In the genomic region with DNA sequence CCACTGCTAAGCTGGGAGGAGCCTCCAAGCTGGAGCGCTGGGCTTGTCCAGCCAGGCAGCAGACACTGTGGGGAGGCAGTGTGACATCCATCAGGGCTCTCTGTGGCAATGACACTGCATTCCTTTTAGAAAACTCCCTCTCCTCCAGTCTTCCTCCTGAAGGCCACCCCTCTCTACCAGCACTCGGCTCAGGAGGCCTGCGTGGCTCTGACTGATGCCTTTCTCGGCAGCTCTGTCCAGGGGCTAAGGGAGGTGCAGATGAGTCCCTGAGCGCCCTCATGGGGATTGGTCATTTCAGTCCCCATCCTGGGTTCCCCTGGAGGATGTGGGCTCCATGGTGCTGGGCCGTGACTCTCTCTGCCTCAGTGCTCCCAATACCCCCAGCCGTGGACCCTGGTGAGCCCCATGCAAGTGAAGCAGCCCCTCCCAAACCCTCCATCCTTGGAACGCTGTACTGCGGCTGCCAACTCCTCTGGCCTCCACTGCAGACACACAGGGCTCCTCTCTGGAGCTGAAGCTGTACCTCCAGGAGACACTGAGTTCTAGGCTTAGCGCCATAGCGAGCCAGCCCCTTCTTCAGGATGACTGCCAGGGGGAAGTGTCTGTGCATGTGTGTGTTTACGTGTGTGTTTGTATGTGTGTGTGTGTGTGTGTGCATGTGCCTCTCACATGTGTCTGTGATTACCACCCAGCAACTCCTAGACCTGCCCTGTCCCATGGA, we compare ENCODE assay signal across 15 cellular contexts.
DNase-seq lines count a peak whose midpoint lies in the region; FAIRE-seq and TF ChIP-seq lines count a peak whose summit lies in the region.
"Had no signal": no experiment of that assay in that cellular context is flagged by ENCODE, and none has a peak within 500 bp of the region (broad histone marks: within the 10 kb centered on the region; RNA-seq: fewer than 3 reads in every experiment).

No MANE protein-coding gene starts in this region.

- H2AK5ac ChIP-seq in H1 (ENCODE audit: low read depth, low read length), result 0 out of 2 replicates have a peak overlapping the region, but pooled peaks have one; percentile 79

- H3K23me2 ChIP-seq in H1 (ENCODE audit: low read depth, low read length), result no peaks in the 10 kb centered on the region; the same call in 1 of the 2 replicates

- H3K4me1 ChIP-seq in HEK293 (ENCODE audit: control insufficient read depth, insufficient read depth, low read length) (no peaks in the 10 kb centered on the region), H1 (replicated peaks in 1 of 4; ENCODE audit: control insufficient read depth in 3 of 4, insufficient read depth in 4 of 4, low read length in 3 of 4) (peaks cover 0 to 8% (median 2%) of the 10 kb centered on the region in 4 experiments; a peak in 2 of 7 replicates), esophagus squamous epithelium (peaks cover 6 to 39% (median 24%) of the 10 kb centered on the region in 3 donors)
- H3K4me1 ChIP-seq: A549 had no signal

- H3K14ac ChIP-seq in H1 (ENCODE audit: insufficient read length), result no peak overlapping the region

- no peak overlapping the region for H3K4ac ChIP-seq in H1 (replicated peaks; ENCODE audit: insufficient read length, low read depth, low read length)

- H3K36me3 ChIP-seq in HEK293 (ENCODE audit: control insufficient read depth in 2 of 2, insufficient read depth in 1 of 2, low read length in 2 of 2) (no peaks in the 10 kb centered on the region), H1 (ENCODE audit: control insufficient read depth in 2 of 4, insufficient read depth in 4 of 4, low read length in 3 of 4) (no peaks in the 10 kb centered on the region), esophagus squamous epithelium (no peaks in the 10 kb centered on the region)

- no peak overlapping the region for H3K27ac Mint-ChIP-seq in progenitor cell of endocrine pancreas

- no peak overlapping the region for H2BK120ac ChIP-seq in H1 (replicated peaks; ENCODE audit: low read depth, low read length)

- H2BK5ac ChIP-seq in H1 (ENCODE audit: low read depth, low read length), result no peak overlapping the region

- no peak overlapping the region for H2AFZ ChIP-seq in H1 (ENCODE audit: low read length)

- H2BK20ac ChIP-seq in H1 (ENCODE audit: low read length), result no peak overlapping the region; the same call in 1 of the 2 replicates

- POLR2A ChIA-PET in HEK293 (lab: Yijun Ruan, JAX) (no interaction called here), H1 (lab: Charles Lee; ENCODE audit: partially characterized antibody) (interaction anchor here (1.6 kb wide), 1 partner anchor 329 kb away, joined by 4 read pairs; no protein-coding TSS in a partner anchor)

- no peak overlapping the region for H3K23ac ChIP-seq in H1 (ENCODE audit: insufficient read length)

- H2BK12ac ChIP-seq in H1 (ENCODE audit: low read depth, low read length), result peak overlapping the region; percentile 99; the same call in 1 of the 2 replicates

- no peaks in the 10 kb centered on the region for H3K79me1 ChIP-seq in H1 (ENCODE audit: low read depth, low read length)

- no peak overlapping the region for H4K91ac ChIP-seq in H1 (replicated peaks; ENCODE audit: insufficient read length, low read length)

- DNase-seq in NCI-H146 (lab: John Stamatoyannopoulos, UW), result peak; percentile 80
- no peak for DNase-seq in NCI-H146 treated with DMSO at 0.1 percent for 48 hours (lab: John Stamatoyannopoulos, UW; ENCODE audit: unreplicated experiment)
- DNase-seq in H1 (ENCODE audit: low read depth in 1 of 2, low spot score in 2 of 2), result peak in 1 of 2 experiments; percentile 44
- no peak for DNase-seq in progenitor cell of endocrine pancreas (ENCODE audit: low spot score, unreplicated experiment)
- no peak for DNase-seq in CD1c-positive myeloid dendritic cell (ENCODE audit: extremely low spot score)
- no peak for DNase-seq in NCI-H187 (lab: John Stamatoyannopoulos, UW)
- DNase-seq in esophagus squamous epithelium (lab: John Stamatoyannopoulos, UW), result no peak
- DNase-seq: EL, NCI-H2081 treated with DMSO at 0.1 percent for 48 hours, SW 1271 had no signal

- H3K4me1 Mint-ChIP-seq in progenitor cell of endocrine pancreas (ENCODE audit: low read depth), result peaks cover 12% of the 10 kb centered on the region

- no peak overlapping the region for H2BK15ac ChIP-seq in H1 (ENCODE audit: low read length)

- no peaks in the 10 kb centered on the region for H4K20me1 ChIP-seq in H1 (replicated peaks in 1 of 2; ENCODE audit: control insufficient read depth in 1 of 2, insufficient read depth in 2 of 2, low read length in 2 of 2)

- H3K9ac ChIP-seq in H1 (replicated peaks in 1 of 4; ENCODE audit: extremely low read depth in 1 of 4, low read depth in 3 of 4, low read length in 3 of 4), result no peak overlapping the region
- H3K9ac ChIP-seq: KMS-11 had no signal

- no peak overlapping the region for H3K18ac ChIP-seq in H1 (ENCODE audit: extremely low read depth, low read length)

- H3K9me3 Mint-ChIP-seq in progenitor cell of endocrine pancreas (ENCODE audit: low read depth), result no peaks in the 10 kb centered on the region

- H3K27me3 Mint-ChIP-seq in progenitor cell of endocrine pancreas, result peaks cover 12% of the 10 kb centered on the region

- TF ChIP-seq POLR2A in H1 (IDR thresholded peaks at IDR 0.05; ENCODE audit: control extremely low read depth in 1 of 2, low read depth in 2 of 2, low read length in 2 of 2), result no peak
- TF ChIP-seq POLR2A in esophagus squamous epithelium (IDR thresholded peaks at IDR 0.05), result no peak

- TF ChIP-seq EP300 in H1 (IDR thresholded peaks at IDR 0.05; ENCODE audit: borderline replicate concordance in 1 of 2, low read depth in 2 of 2, low read length in 2 of 2), result no peak

- no peak overlapping the region for H3K56ac ChIP-seq in H1 (replicated peaks; ENCODE audit: insufficient read length, low read depth, low read length)

- no peak overlapping the region for H3K4me2 ChIP-seq in H1 (ENCODE audit: insufficient read depth in 1 of 2, low read depth in 2 of 2, low read length in 2 of 2)
- H3K4me2 ChIP-seq: A549, KMS-11 had no signal

- H3K27me3 ChIP-seq in H1 (replicated peaks in 1 of 4; ENCODE audit: control insufficient read depth in 3 of 4, extremely low read depth in 1 of 4, insufficient read depth in 3 of 4, low read length in 3 of 4) (peaks cover 0 to 16% (median 8%) of the 10 kb centered on the region in 4 experiments; a peak in 5 of 7 replicates), esophagus squamous epithelium (peaks cover 0 to 34% (median 0%) of the 10 kb centered on the region in 4 donors)

- no peaks in the 10 kb centered on the region for H3K79me2 ChIP-seq in H1 (ENCODE audit: control insufficient read depth in 1 of 2, insufficient read depth in 2 of 2, low read length in 2 of 2)

- H3K4me3 Mint-ChIP-seq in progenitor cell of endocrine pancreas (ENCODE audit: low read depth), result peak overlapping the region; percentile 52

- H3K4me3 ChIP-seq in HEK293 (ENCODE audit: low read depth, low read length), result no peak overlapping the region
- no peak overlapping the region for H3K4me3 ChIP-seq in H1 (ENCODE audit: extremely low read depth in 1 of 4, insufficient read depth in 2 of 4, low read depth in 3 of 4, low read length in 4 of 4)
- no peak overlapping the region for H3K4me3 ChIP-seq in esophagus squamous epithelium
- H3K4me3 ChIP-seq: A549 had no signal

- no peak overlapping the region for H4K8ac ChIP-seq in H1 (ENCODE audit: extremely low read depth, insufficient read depth, low read length)

- CTCF ChIA-PET in HEK293 (lab: Yijun Ruan, JAX) (interaction anchor here (0.6 to 0.7 kb wide), 2 partner anchors 18 to 591 kb away, joined by 3 to 4 read pairs; no protein-coding TSS in a partner anchor), H1 (lab: Charles Lee; ENCODE audit: partially characterized antibody) (interaction anchor here (1.0 to 3.5 kb wide), 8 partner anchors 9 to 244 kb away, joined by 3 to 13 read pairs (median 4); no protein-coding TSS in a partner anchor)

- H3K27ac ChIP-seq in HEK293 (ENCODE audit: extremely low read depth, low read depth, low read length) (no peak overlapping the region), H1 (ENCODE audit: low read depth, low read length) (no peak overlapping the region), esophagus squamous epithelium (no peak overlapping the region)
- H3K27ac ChIP-seq: A549, KMS-11 had no signal

- peaks cover 4% of the 10 kb centered on the region for H3K36me3 Mint-ChIP-seq in progenitor cell of endocrine pancreas (ENCODE audit: insufficient read depth)

- WGBS in H1 (ENCODE audit: extremely low coverage in 1 of 2, insufficient coverage in 1 of 2, insufficient read length in 1 of 2, insufficient replicate concordance in 2 of 2, low coverage in 1 of 2, low lambda C conversion rate in 2 of 2, missing lambda C conversion rate in 1 of 2), 2 experiments, result 86% methylated on average over 12 of the region's 12 CpGs; no CpG with 5 or more reads in 1 of the 2 experiments
- WGBS in esophagus squamous epithelium, 2 donors, result 65 to 71% methylated on average over 4 to 7 of the region's 12 CpGs

- H3K9me3 ChIP-seq in HEK293 (ENCODE audit: control insufficient read depth, insufficient read depth, low read depth, low read length), result no peaks in the 10 kb centered on the region
- no peaks in the 10 kb centered on the region for H3K9me3 ChIP-seq in H1 (ENCODE audit: insufficient read depth in 2 of 2, low read depth in 1 of 2, low read length in 1 of 2)
- no peaks in the 10 kb centered on the region for H3K9me3 ChIP-seq in esophagus squamous epithelium
- H3K9me3 ChIP-seq: A549 had no signal

- intact Hi-C loops in esophagus squamous epithelium (cut with DNase I), result no loop called here

- no peak for FAIRE-seq in H1 (lab: Jason Lieb, UNC)
- FAIRE-seq: A549, endothelial cell of umbilical vein, GM18507 had no signal

- no peak for TF ChIP-seq RAD21 in H1 (IDR thresholded peaks at IDR 0.05 in 1 of 2, conservative IDR thresholded peaks at IDR 0.05 in 1 of 2; ENCODE audit: low read depth in 2 of 2, low read length in 2 of 2)

- TF ChIP-seq CTCF in HEK293 (tag by site-specific recombination; IDR thresholded peaks at IDR 0.05) (no peak), H1 (IDR thresholded peaks at IDR 0.05; ENCODE audit: control extremely low read depth in 1 of 3, insufficient read depth in 1 of 3, low read depth in 1 of 3, low read length in 3 of 3) (no peak), progenitor cell of endocrine pancreas (IDR thresholded peaks at IDR 0.05; ENCODE audit: unreplicated experiment) (no peak), esophagus squamous epithelium (IDR thresholded peaks at IDR 0.05) (no peak)

- no peak overlapping the region for H4K5ac ChIP-seq in H1 (ENCODE audit: insufficient read length, low read depth, low read length)

TF ChIP-seq in H1, 55 proteins besides CTCF, POLR2A, EP300 and RAD21 (continues in another document):
- TF ChIP-seq, protein P1, sequence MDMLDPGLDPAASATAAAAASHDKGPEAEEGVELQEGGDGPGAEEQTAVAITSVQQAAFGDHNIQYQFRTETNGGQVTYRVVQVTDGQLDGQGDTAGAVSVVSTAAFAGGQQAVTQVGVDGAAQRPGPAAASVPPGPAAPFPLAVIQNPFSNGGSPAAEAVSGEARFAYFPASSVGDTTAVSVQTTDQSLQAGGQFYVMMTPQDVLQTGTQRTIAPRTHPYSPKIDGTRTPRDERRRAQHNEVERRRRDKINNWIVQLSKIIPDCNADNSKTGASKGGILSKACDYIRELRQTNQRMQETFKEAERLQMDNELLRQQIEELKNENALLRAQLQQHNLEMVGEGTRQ (IDR thresholded peaks at IDR 0.05; ENCODE audit: low read length), result no peak
- TF ChIP-seq POU5F1 (IDR thresholded peaks at IDR 0.05; ENCODE audit: low read depth, low read length) (no peak), JUND (IDR thresholded peaks at IDR 0.05; ENCODE audit: low read length) (no peak)
